Comparison of ENCODE assay signal across 18 cellular contexts in genomic region chr15:75001310-75001709, GRCh38. TPM values are rescaled to one million over a fixed set of nuclear protein-coding genes. Genes with fewer than 3 reads are reported as not detected.
DNase-seq lines count a peak whose midpoint lies in the region; ATAC-seq and TF ChIP-seq lines count a peak whose summit lies in the region.
"Had no signal": no experiment of that assay in that cellular context is flagged by ENCODE, and none has a peak within 500 bp of the region (broad histone marks: within the 10 kb centered on the region; RNA-seq: fewer than 3 reads in every experiment).

No MANE protein-coding gene starts in this region.

- peaks cover 4% of the 10 kb centered on the region for H3K4me1 ChIP-seq in lower lobe of right lung
- H3K4me1 ChIP-seq: Caco-2 had no signal

- intact Hi-C loops in lower lobe of right lung (cut with DNase I) (no loop called here), posterior vena cava (cut with DNase I) (no loop called here), left ventricle myocardium superior (cut with micrococcal nuclease) (no loop called here)

- DNase-seq in lower lobe of right lung, result peak; percentile 15
- peak; percentile 35 for DNase-seq in posterior vena cava (ENCODE audit: low spot score)
- no peak for DNase-seq in NCI-H526 treated with DMSO at 0.1 percent for 48 hours (lab: John Stamatoyannopoulos, UW)
- no peak for DNase-seq in left ventricle myocardium superior
- DNase-seq: AML-193; Caco-2; Calu3; CD4-positive, alpha-beta T cell; CD8-positive, alpha-beta T cell; DMS79 treated with DMSO at 0.1 percent for 48 hours; GDM1 had no signal

- ATAC-seq in lower lobe of right lung (no peak), HG02623 (IDR thresholded peaks at IDR 0.05; ENCODE audit: unreplicated experiment) (no peak), left ventricle myocardium superior (no peak)
- ATAC-seq: CD8-positive, alpha-beta T cell; GM12878 had no signal

- no peak overlapping the region for H3K4me3 ChIP-seq in lower lobe of right lung
- H3K4me3 ChIP-seq: A549; BLaER1 treated with 17β-estradiol and CSF1 and Interleukin-3, amounts not matched to agents 10 nM and 100 nM; GM12878 had no signal

- TF ChIP-seq CTCF in VCaP (conservative IDR thresholded peaks at IDR 0.05) (no peak), lower lobe of right lung (IDR thresholded peaks at IDR 0.05) (no peak)

- H3K27ac ChIP-seq in VCaP (peak overlapping the region; percentile 98; the same call in 1 of the 2 replicates), lower lobe of right lung (no peak overlapping the region)
- H3K27ac ChIP-seq: 22Rv1; A549; BLaER1 treated with 17β-estradiol and CSF1 and Interleukin-3, amounts not matched to agents 10 nM and 100 nM; C4-2B had no signal

- H3K36me3 ChIP-seq in lower lobe of right lung, result no peaks in the 10 kb centered on the region
- H3K36me3 ChIP-seq: BLaER1 treated with 17β-estradiol and CSF1 and Interleukin-3, amounts not matched to agents 10 nM and 100 nM had no signal

- H3K9me3 ChIP-seq in lower lobe of right lung, result no peaks in the 10 kb centered on the region
- H3K9me3 ChIP-seq: A549, Caco-2 had no signal

- peaks cover 5% of the 10 kb centered on the region for H3K27me3 ChIP-seq in lower lobe of right lung (ENCODE audit: low read depth)
- H3K27me3 ChIP-seq: BLaER1 treated with 17β-estradiol and CSF1 and Interleukin-3, amounts not matched to agents 10 nM and 100 nM had no signal

RNA-seq across cellular contexts. Expression of gene SCAMP5, which starts 5.9 kb away (rescaled TPM):
- 1.9 TPM for total RNA-seq in lower lobe of right lung
- total RNA-seq in posterior vena cava, result 1 to 10 TPM; 2.4 to 2.9 TPM
- total RNA-seq in left ventricle myocardium superior, result 2.8 TPM

RNA-seq across cellular contexts. Expression of gene PPCDC, which starts 22.1 kb away (rescaled TPM):
- 11.2 TPM for total RNA-seq in lower lobe of right lung
- 10 to 100 TPM in 1 of 2 donors, 1 to 10 TPM in 1; 9.2 to 11.0 TPM for total RNA-seq in posterior vena cava
- total RNA-seq in left ventricle myocardium superior, result 5.1 TPM

RNA-seq across cellular contexts. Expression of gene RPP25, which starts 44.7 kb away (rescaled TPM):
- 17.0 TPM for total RNA-seq in lower lobe of right lung
- 1 to 10 TPM; 7.5 to 9.3 TPM for total RNA-seq in posterior vena cava
- total RNA-seq in left ventricle myocardium superior, result 2.3 TPM

Comparison
In these comparisons a context has a peak if more than half of its experiments do, and no peak if none do; other contexts are left out.
1. DNase-seq: peak in lower lobe of right lung (single experiment) and posterior vena cava (single experiment); none in NCI-H526 treated with DMSO at 0.1 percent for 48 hours (single experiment) and left ventricle myocardium superior (single experiment).